Comparison of ENCODE assay signal across 1 cellular context in the genomic region with DNA sequence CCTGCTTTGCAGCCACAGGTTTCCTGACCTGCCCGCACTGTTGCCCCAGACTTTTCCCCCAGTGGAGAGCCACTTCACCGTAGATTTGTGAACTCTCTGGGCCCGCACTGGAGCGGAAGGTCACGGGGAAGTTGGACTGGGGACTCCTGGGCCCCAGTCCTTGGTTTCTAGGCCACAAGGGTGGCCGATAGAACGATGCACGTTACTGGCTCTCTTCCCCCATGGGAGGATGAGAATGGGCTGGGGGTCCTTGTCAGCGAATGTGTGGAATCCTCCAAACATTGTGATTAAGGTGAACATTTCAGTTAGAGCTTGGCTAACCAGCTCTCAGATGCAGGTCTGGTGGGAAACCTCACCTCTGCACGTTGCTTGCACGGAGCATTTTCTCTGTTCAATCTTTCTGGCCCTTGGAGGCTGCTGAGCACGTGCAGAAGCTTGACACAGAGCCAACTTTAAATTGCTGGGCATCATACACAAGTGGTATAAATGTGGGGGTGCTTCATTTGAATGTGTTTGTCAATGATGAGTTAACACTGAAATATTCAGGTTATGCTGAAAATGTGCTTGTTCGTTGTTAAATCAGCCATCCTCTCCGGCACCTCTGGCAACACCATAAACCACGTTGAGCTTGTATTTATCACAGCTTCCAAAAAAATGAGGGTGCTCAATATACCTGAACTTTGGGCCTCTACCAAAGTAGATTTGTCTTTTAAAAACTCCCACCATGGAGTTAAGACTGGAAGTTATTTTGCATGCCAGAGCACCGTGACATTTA.
TF ChIP-seq lines count a peak whose summit lies in the region.

No MANE protein-coding gene starts in this region.

TF ChIP-seq in HepG2, 621 proteins besides CTCF, POLR2A, EP300 and RAD21 (continued from another document and continues in another):
- TF ChIP-seq, protein P1, sequence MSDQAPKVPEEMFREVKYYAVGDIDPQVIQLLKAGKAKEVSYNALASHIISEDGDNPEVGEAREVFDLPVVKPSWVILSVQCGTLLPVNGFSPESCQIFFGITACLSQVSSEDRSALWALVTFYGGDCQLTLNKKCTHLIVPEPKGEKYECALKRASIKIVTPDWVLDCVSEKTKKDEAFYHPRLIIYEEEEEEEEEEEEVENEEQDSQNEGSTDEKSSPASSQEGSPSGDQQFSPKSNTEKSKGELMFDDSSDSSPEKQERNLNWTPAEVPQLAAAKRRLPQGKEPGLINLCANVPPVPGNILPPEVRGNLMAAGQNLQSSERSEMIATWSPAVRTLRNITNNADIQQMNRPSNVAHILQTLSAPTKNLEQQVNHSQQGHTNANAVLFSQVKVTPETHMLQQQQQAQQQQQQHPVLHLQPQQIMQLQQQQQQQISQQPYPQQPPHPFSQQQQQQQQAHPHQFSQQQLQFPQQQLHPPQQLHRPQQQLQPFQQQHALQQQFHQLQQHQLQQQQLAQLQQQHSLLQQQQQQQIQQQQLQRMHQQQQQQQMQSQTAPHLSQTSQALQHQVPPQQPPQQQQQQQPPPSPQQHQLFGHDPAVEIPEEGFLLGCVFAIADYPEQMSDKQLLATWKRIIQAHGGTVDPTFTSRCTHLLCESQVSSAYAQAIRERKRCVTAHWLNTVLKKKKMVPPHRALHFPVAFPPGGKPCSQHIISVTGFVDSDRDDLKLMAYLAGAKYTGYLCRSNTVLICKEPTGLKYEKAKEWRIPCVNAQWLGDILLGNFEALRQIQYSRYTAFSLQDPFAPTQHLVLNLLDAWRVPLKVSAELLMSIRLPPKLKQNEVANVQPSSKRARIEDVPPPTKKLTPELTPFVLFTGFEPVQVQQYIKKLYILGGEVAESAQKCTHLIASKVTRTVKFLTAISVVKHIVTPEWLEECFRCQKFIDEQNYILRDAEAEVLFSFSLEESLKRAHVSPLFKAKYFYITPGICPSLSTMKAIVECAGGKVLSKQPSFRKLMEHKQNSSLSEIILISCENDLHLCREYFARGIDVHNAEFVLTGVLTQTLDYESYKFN (CRISPR knock-in tag; conservative IDR thresholded peaks at IDR 0.05): 0 out of 2 replicates have a peak, but pooled peaks have one; percentile 18
- TF ChIP-seq HNF1A (IDR thresholded peaks at IDR 0.05; ENCODE audit: low read depth): no peak
- TF ChIP-seq HNF1A (CRISPR knock-in tag; IDR thresholded peaks at IDR 0.05; ENCODE audit: borderline replicate concordance): no peak
- TF ChIP-seq ZNF253 (CRISPR knock-in tag; IDR thresholded peaks at IDR 0.05; ENCODE audit: borderline replicate concordance): 0 out of 2 replicates have a peak, but pooled peaks have one; percentile 31
- TF ChIP-seq ZNF883 (CRISPR knock-in tag; IDR thresholded peaks at IDR 0.05; ENCODE audit: not compliant biosample characterization): no peak
- TF ChIP-seq E2F5 (CRISPR knock-in tag; conservative IDR thresholded peaks at IDR 0.05): no peak
- no peak for TF ChIP-seq ZNF460 (CRISPR knock-in tag; IDR thresholded peaks at IDR 0.05; ENCODE audit: borderline replicate concordance)
- no peak for TF ChIP-seq TEAD2 (CRISPR knock-in tag; IDR thresholded peaks at IDR 0.05)
- no peak for TF ChIP-seq RFX3 (CRISPR knock-in tag; IDR thresholded peaks at IDR 0.05)
- no peak for TF ChIP-seq SMAD1 (CRISPR knock-in tag; IDR thresholded peaks at IDR 0.05; ENCODE audit: borderline replicate concordance, low read depth)
- TF ChIP-seq BRCA1 (CRISPR knock-in tag; IDR thresholded peaks at IDR 0.05): no peak
- TF ChIP-seq THYN1 (CRISPR knock-in tag; IDR thresholded peaks at IDR 0.05; ENCODE audit: borderline replicate concordance, low read depth): no peak
- TF ChIP-seq ZNF276 (CRISPR knock-in tag; IDR thresholded peaks at IDR 0.05; ENCODE audit: low read depth): no peak
- no peak for TF ChIP-seq HNF1B (CRISPR knock-in tag; IDR thresholded peaks at IDR 0.05)
- peak; percentile 12; the same call in 1 of the 2 replicates for TF ChIP-seq SIN3A (IDR thresholded peaks at IDR 0.05; ENCODE audit: borderline replicate concordance, low read depth, low read length)
- peak; percentile 31; the same call in 1 of the 2 replicates for TF ChIP-seq SAP130 (CRISPR knock-in tag; IDR thresholded peaks at IDR 0.05; ENCODE audit: low read depth)
- TF ChIP-seq ZBTB7A (CRISPR knock-in tag; IDR thresholded peaks at IDR 0.05): peak; percentile 75; the same call in 1 of the 2 replicates
- TF ChIP-seq NFE2 (CRISPR knock-in tag; IDR thresholded peaks at IDR 0.05): no peak
- TF ChIP-seq ZNF850 (CRISPR knock-in tag; conservative IDR thresholded peaks at IDR 0.05): no peak
- TF ChIP-seq, protein P2, sequence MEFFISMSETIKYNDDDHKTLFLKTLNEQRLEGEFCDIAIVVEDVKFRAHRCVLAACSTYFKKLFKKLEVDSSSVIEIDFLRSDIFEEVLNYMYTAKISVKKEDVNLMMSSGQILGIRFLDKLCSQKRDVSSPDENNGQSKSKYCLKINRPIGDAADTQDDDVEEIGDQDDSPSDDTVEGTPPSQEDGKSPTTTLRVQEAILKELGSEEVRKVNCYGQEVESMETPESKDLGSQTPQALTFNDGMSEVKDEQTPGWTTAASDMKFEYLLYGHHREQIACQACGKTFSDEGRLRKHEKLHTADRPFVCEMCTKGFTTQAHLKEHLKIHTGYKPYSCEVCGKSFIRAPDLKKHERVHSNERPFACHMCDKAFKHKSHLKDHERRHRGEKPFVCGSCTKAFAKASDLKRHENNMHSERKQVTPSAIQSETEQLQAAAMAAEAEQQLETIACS (CRISPR knock-in tag; IDR thresholded peaks at IDR 0.05): no peak
- TF ChIP-seq FOXC1 (CRISPR knock-in tag; IDR thresholded peaks at IDR 0.05; ENCODE audit: borderline replicate concordance): no peak
- TF ChIP-seq, protein P3, sequence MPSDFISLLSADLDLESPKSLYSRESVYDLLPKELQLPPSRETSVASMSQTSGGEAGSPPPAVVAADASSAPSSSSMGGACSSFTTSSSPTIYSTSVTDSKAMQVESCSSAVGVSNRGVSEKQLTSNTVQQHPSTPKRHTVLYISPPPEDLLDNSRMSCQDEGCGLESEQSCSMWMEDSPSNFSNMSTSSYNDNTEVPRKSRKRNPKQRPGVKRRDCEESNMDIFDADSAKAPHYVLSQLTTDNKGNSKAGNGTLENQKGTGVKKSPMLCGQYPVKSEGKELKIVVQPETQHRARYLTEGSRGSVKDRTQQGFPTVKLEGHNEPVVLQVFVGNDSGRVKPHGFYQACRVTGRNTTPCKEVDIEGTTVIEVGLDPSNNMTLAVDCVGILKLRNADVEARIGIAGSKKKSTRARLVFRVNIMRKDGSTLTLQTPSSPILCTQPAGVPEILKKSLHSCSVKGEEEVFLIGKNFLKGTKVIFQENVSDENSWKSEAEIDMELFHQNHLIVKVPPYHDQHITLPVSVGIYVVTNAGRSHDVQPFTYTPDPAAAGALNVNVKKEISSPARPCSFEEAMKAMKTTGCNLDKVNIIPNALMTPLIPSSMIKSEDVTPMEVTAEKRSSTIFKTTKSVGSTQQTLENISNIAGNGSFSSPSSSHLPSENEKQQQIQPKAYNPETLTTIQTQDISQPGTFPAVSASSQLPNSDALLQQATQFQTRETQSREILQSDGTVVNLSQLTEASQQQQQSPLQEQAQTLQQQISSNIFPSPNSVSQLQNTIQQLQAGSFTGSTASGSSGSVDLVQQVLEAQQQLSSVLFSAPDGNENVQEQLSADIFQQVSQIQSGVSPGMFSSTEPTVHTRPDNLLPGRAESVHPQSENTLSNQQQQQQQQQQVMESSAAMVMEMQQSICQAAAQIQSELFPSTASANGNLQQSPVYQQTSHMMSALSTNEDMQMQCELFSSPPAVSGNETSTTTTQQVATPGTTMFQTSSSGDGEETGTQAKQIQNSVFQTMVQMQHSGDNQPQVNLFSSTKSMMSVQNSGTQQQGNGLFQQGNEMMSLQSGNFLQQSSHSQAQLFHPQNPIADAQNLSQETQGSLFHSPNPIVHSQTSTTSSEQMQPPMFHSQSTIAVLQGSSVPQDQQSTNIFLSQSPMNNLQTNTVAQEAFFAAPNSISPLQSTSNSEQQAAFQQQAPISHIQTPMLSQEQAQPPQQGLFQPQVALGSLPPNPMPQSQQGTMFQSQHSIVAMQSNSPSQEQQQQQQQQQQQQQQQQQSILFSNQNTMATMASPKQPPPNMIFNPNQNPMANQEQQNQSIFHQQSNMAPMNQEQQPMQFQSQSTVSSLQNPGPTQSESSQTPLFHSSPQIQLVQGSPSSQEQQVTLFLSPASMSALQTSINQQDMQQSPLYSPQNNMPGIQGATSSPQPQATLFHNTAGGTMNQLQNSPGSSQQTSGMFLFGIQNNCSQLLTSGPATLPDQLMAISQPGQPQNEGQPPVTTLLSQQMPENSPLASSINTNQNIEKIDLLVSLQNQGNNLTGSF (CRISPR knock-in tag; IDR thresholded peaks at IDR 0.05): no peak
- TF ChIP-seq SRF (IDR thresholded peaks at IDR 0.05; ENCODE audit: low read depth, low read length): no peak
- no peak for TF ChIP-seq ZSCAN12 (CRISPR knock-in tag; IDR thresholded peaks at IDR 0.05)
- peak; percentile 71; the same call in 1 of the 2 replicates for TF ChIP-seq NRL (CRISPR knock-in tag; IDR thresholded peaks at IDR 0.05; ENCODE audit: borderline replicate concordance)
- TF ChIP-seq MAFG (CRISPR knock-in tag; IDR thresholded peaks at IDR 0.05): no peak
- TF ChIP-seq TARDBP (CRISPR knock-in tag; IDR thresholded peaks at IDR 0.05): no peak
- TF ChIP-seq ZNF607 (CRISPR knock-in tag; IDR thresholded peaks at IDR 0.05; ENCODE audit: borderline replicate concordance): no peak
- TF ChIP-seq, protein P4, sequence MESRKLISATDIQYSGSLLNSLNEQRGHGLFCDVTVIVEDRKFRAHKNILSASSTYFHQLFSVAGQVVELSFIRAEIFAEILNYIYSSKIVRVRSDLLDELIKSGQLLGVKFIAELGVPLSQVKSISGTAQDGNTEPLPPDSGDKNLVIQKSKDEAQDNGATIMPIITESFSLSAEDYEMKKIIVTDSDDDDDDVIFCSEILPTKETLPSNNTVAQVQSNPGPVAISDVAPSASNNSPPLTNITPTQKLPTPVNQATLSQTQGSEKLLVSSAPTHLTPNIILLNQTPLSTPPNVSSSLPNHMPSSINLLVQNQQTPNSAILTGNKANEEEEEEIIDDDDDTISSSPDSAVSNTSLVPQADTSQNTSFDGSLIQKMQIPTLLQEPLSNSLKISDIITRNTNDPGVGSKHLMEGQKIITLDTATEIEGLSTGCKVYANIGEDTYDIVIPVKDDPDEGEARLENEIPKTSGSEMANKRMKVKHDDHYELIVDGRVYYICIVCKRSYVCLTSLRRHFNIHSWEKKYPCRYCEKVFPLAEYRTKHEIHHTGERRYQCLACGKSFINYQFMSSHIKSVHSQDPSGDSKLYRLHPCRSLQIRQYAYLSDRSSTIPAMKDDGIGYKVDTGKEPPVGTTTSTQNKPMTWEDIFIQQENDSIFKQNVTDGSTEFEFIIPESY (CRISPR knock-in tag; IDR thresholded peaks at IDR 0.05): no peak
- no peak for TF ChIP-seq ZNF792 (CRISPR knock-in tag; IDR thresholded peaks at IDR 0.05)
- no peak for TF ChIP-seq EHMT2 (IDR thresholded peaks at IDR 0.05; ENCODE audit: borderline replicate concordance, low read depth, low read length)
- no peak for TF ChIP-seq HNRNPUL1 (IDR thresholded peaks at IDR 0.05; ENCODE audit: low read depth, low read length)
- peak; percentile 54; the same call in 1 of the 2 replicates for TF ChIP-seq EEA1 (CRISPR knock-in tag; IDR thresholded peaks at IDR 0.05; ENCODE audit: borderline replicate concordance)
